1 cellular context compared by ENCODE assay signal in the genomic region with DNA sequence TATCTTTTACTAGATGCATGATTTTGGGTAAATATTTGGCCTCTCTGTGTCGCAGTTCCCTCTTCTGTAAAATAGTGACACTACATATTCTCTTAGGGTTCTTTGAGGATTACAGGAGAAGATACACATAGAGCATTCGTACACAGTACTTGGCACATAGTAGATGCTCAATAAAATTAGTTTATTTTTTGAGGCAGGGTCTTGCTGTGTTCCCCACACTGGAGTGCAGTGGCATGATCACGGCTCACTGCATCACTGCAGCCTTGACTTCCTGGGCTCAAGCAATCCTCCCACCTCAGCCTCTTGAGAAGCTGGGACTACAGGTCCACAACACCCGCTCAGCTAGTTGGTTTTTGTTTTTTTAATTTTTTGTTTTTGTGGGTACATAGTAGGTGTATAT.
TF ChIP-seq lines count a peak whose summit lies in the region.

No MANE protein-coding gene starts in this region.

TF ChIP-seq in K562, 482 proteins besides CTCF, POLR2A, EP300 and RAD21:
- TF ChIP-seq RBM25 (IDR thresholded peaks at IDR 0.05; ENCODE audit: low read depth, low read length, severe bottlenecking) (peak; percentile 13), GATAD2A (IDR thresholded peaks at IDR 0.05) (no peak), KDM1A (IDR thresholded peaks at IDR 0.05) (peak in 1 of 2 experiments; percentile 47; a peak in 2 of 4 replicates), BCOR (IDR thresholded peaks at IDR 0.05) (peak; percentile 58)
